Comparison of ENCODE assay signal across 26 cellular contexts in the genomic region with DNA sequence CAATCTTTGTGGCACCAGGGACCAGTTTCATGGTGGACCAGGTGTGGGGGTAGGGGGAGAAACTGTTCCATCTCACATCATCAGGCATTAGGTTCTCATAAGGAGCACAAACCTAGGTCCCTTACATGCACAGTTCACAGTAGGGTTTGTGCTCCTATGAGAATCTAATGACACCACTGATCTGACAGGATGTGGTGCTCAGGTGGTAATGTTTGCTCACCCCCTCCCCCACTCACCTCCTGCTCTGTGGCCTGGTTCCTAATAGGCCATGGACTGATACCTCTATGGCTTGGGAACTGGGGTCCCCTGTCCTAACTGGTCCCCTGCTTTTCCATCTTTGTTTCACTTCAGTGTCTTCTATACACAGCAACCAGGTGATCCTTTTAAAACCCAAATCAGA.
DNase-seq lines count a peak whose midpoint lies in the region; ATAC-seq, FAIRE-seq and TF ChIP-seq lines count a peak whose summit lies in the region.
"Had no signal": no experiment of that assay in that cellular context is flagged by ENCODE, and none has a peak within 500 bp of the region (broad histone marks: within the 10 kb centered on the region; RNA-seq: fewer than 3 reads in every experiment).

No MANE protein-coding gene starts in this region.

- H3K27ac Mint-ChIP-seq in activated CD4-positive, alpha-beta T cell treated with anti-CD3 and anti-CD28 coated beads for 36 hours: no peak overlapping the region
- H3K27ac Mint-ChIP-seq in CD4-positive, CD25-positive, alpha-beta regulatory T cell: peak overlapping the region in 2 of 3 donors; percentile 17 to 79
- H3K27ac Mint-ChIP-seq in T-helper 2 cell treated with Interferon-gamma antibody and Interleukin-4, amounts not matched to agents 5 μg/mL and 100 μg/mL, for 36 hours: peak overlapping the region; percentile 18
- H3K27ac Mint-ChIP-seq: H9, HFFc6 had no signal

- H3K36me3 Mint-ChIP-seq in activated CD4-positive, alpha-beta T cell treated with anti-CD3 and anti-CD28 coated beads for 36 hours (ENCODE audit: low read depth): no peaks in the 10 kb centered on the region
- H3K36me3 Mint-ChIP-seq in CD4-positive, CD25-positive, alpha-beta regulatory T cell: no peaks in the 10 kb centered on the region
- H3K36me3 Mint-ChIP-seq in T-helper 2 cell treated with Interferon-gamma antibody and Interleukin-4, amounts not matched to agents 5 μg/mL and 100 μg/mL, for 36 hours (ENCODE audit: low read depth): no peaks in the 10 kb centered on the region

- H3K36me3 ChIP-seq in CD4-positive, CD25-positive, alpha-beta regulatory T cell (ENCODE audit: control insufficient read depth, insufficient read depth, low read length): no peaks in the 10 kb centered on the region
- H3K36me3 ChIP-seq in small intestine (ENCODE audit: control insufficient read depth in 2 of 2, insufficient read depth in 2 of 2, low read length in 2 of 2) (no peaks in the 10 kb centered on the region), gastrocnemius medialis (no peaks in the 10 kb centered on the region)

- H3K27me3 Mint-ChIP-seq in activated CD4-positive, alpha-beta T cell treated with anti-CD3 and anti-CD28 coated beads for 36 hours: peaks cover 3% of the 10 kb centered on the region
- peaks cover 4% of the 10 kb centered on the region for H3K27me3 Mint-ChIP-seq in CD4-positive, CD25-positive, alpha-beta regulatory T cell
- no peaks in the 10 kb centered on the region for H3K27me3 Mint-ChIP-seq in T-helper 2 cell treated with Interferon-gamma antibody and Interleukin-4, amounts not matched to agents 5 μg/mL and 100 μg/mL, for 36 hours (ENCODE audit: low read depth)

- no peak for TF ChIP-seq POLR2A in gastrocnemius medialis (IDR thresholded peaks at IDR 0.05)

- in situ Hi-C loops in gastrocnemius medialis (cut with MboI; ENCODE audit: low sequenced_read_pairs in 4 of 4): loop anchor here in 1 of 4 donors (25.0 kb wide), 1 partner anchor 1223 kb away; no protein-coding TSS in a partner anchor

- H3K9me3 Mint-ChIP-seq in activated CD4-positive, alpha-beta T cell treated with anti-CD3 and anti-CD28 coated beads for 36 hours (ENCODE audit: low read depth): no peaks in the 10 kb centered on the region
- no peaks in the 10 kb centered on the region for H3K9me3 Mint-ChIP-seq in CD4-positive, CD25-positive, alpha-beta regulatory T cell
- H3K9me3 Mint-ChIP-seq in T-helper 2 cell treated with Interferon-gamma antibody and Interleukin-4, amounts not matched to agents 5 μg/mL and 100 μg/mL, for 36 hours: no peaks in the 10 kb centered on the region
- H3K9me3 Mint-ChIP-seq: H9, HFFc6 had no signal

- DNase-seq in activated CD4-positive, alpha-beta T cell treated with anti-CD3 and anti-CD28 coated beads for 36 hours: no peak
- no peak for DNase-seq in activated CD4-positive, alpha-beta T cell treated with anti-CD3 and anti-CD28 coated beads for 4 hours
- peak in 1 of 3 donors; percentile 30 for DNase-seq in CD4-positive, CD25-positive, alpha-beta regulatory T cell
- no peak for DNase-seq in T-helper 2 cell treated with Interferon-gamma antibody and Interleukin-4, amounts not matched to agents 5 μg/mL and 100 μg/mL, for 36 hours (ENCODE audit: low spot score)
- peak; percentile 20 for DNase-seq in small intestine
- DNase-seq in gastrocnemius medialis: no peak
- DNase-seq: 8988T, AML-193, C1 segment of cervical spinal cord, DMS79 treated with DMSO at 0.1 percent for 48 hours, GM23248, H9, HFFc6, KBM-7, NCI-H1092 treated with DMSO at 0.1 percent for 48 hours, NCI-H1436 treated with DMSO at 0.1 percent for 48 hours, NCI-H1930, NCI-H510A, NCI-H748 treated with DMSO at 0.1 percent for 48 hours, PC-9, RPMI8226, SHP77 had no signal

- no peak overlapping the region for H3K4me3 ChIP-seq in CD4-positive, CD25-positive, alpha-beta regulatory T cell (ENCODE audit: low read depth, low read length)
- no peak overlapping the region for H3K4me3 ChIP-seq in small intestine (ENCODE audit: low read depth in 1 of 2, low read length in 2 of 2)
- no peak overlapping the region for H3K4me3 ChIP-seq in gastrocnemius medialis
- H3K4me3 ChIP-seq: GM23248, PC-9 had no signal

- peak; percentile 64 for ATAC-seq in activated CD4-positive, alpha-beta T cell treated with anti-CD3 and anti-CD28 coated beads for 36 hours
- ATAC-seq in CD4-positive, CD25-positive, alpha-beta regulatory T cell (ENCODE audit: low read depth in 2 of 2): no peak
- ATAC-seq in HG02642 (IDR thresholded peaks at IDR 0.05; ENCODE audit: poor library complexity, unreplicated experiment) (no peak), gastrocnemius medialis (no peak), GM18511 (IDR thresholded peaks at IDR 0.05; ENCODE audit: unreplicated experiment) (no peak)
- ATAC-seq: HepG2 had no signal

- FAIRE-seq in small intestine (lab: Jason Lieb, UNC): no peak
- FAIRE-seq: HepG2 had no signal

- H3K27me3 ChIP-seq in CD4-positive, CD25-positive, alpha-beta regulatory T cell (ENCODE audit: control insufficient read depth, insufficient read depth, low read length): no peaks in the 10 kb centered on the region
- H3K27me3 ChIP-seq in small intestine (ENCODE audit: control insufficient read depth in 2 of 2, insufficient read depth in 2 of 2, low read length in 2 of 2) (no peaks in the 10 kb centered on the region), gastrocnemius medialis (no peaks in the 10 kb centered on the region)

- no peaks in the 10 kb centered on the region for H3K4me1 ChIP-seq in CD4-positive, CD25-positive, alpha-beta regulatory T cell (ENCODE audit: control insufficient read depth, insufficient read depth, low read length, poor library complexity, severe bottlenecking)
- no peaks in the 10 kb centered on the region for H3K4me1 ChIP-seq in small intestine (ENCODE audit: control insufficient read depth in 2 of 2, insufficient read depth in 1 of 2, low read depth in 1 of 2, low read length in 1 of 2)
- peaks cover 20 to 25% of the 10 kb centered on the region in 2 donors for H3K4me1 ChIP-seq in gastrocnemius medialis

- no peak for TF ChIP-seq CTCF in gastrocnemius medialis (IDR thresholded peaks at IDR 0.05 in 4 of 5, conservative IDR thresholded peaks at IDR 0.05 in 1 of 5)

- H3K9me3 ChIP-seq in CD4-positive, CD25-positive, alpha-beta regulatory T cell (ENCODE audit: control insufficient read depth in 2 of 2, low read length in 2 of 2): no peaks in the 10 kb centered on the region
- H3K9me3 ChIP-seq in small intestine (ENCODE audit: control insufficient read depth, low read depth) (no peaks in the 10 kb centered on the region), gastrocnemius medialis (no peaks in the 10 kb centered on the region)

- POLR2A ChIA-PET in activated CD4-positive, alpha-beta T cell treated with anti-CD3 and anti-CD28 coated beads for 36 hours (lab: Charles Lee): no interaction called here

- intact Hi-C loops in activated CD4-positive, alpha-beta T cell treated with anti-CD3 and anti-CD28 coated beads for 36 hours (cut with DNase I, micrococcal nuclease): no loop called here
- intact Hi-C loops in gastrocnemius medialis (cut with DNase I; ENCODE audit: low total_unique reads): no loop called here

- CTCF ChIA-PET in activated CD4-positive, alpha-beta T cell treated with anti-CD3 and anti-CD28 coated beads for 36 hours (lab: Charles Lee): no interaction called here

- H3K4me1 Mint-ChIP-seq in activated CD4-positive, alpha-beta T cell treated with anti-CD3 and anti-CD28 coated beads for 36 hours: peaks cover 19% of the 10 kb centered on the region
- peaks cover 0 to 16% (median 0%) of the 10 kb centered on the region in 4 donors for H3K4me1 Mint-ChIP-seq in CD4-positive, CD25-positive, alpha-beta regulatory T cell
- H3K4me1 Mint-ChIP-seq in T-helper 2 cell treated with Interferon-gamma antibody and Interleukin-4, amounts not matched to agents 5 μg/mL and 100 μg/mL, for 36 hours (ENCODE audit: low read depth): peaks cover 11% of the 10 kb centered on the region

- no peak overlapping the region for H3K27ac ChIP-seq in CD4-positive, CD25-positive, alpha-beta regulatory T cell (ENCODE audit: insufficient read depth, low read length, poor library complexity, severe bottlenecking)
- H3K27ac ChIP-seq in small intestine (ENCODE audit: low read depth in 1 of 2, low read length in 1 of 2): no peak overlapping the region
- H3K27ac ChIP-seq in gastrocnemius medialis: no peak overlapping the region
- H3K27ac ChIP-seq: GM23248, HL-60, PC-9 had no signal

- H3K4me3 Mint-ChIP-seq in activated CD4-positive, alpha-beta T cell treated with anti-CD3 and anti-CD28 coated beads for 36 hours: no peak overlapping the region
- no peak overlapping the region for H3K4me3 Mint-ChIP-seq in CD4-positive, CD25-positive, alpha-beta regulatory T cell
- no peak overlapping the region for H3K4me3 Mint-ChIP-seq in T-helper 2 cell treated with Interferon-gamma antibody and Interleukin-4, amounts not matched to agents 5 μg/mL and 100 μg/mL, for 36 hours
- H3K4me3 Mint-ChIP-seq: H9, HFFc6 had no signal
